10 cellular contexts compared by ENCODE assay signal in genomic region chr3:172203522-172204258, GRCh38.
DNase-seq lines count a peak whose midpoint lies in the region; ATAC-seq and TF ChIP-seq lines count a peak whose summit lies in the region.
"Had no signal": no experiment of that assay in that cellular context is flagged by ENCODE, and none has a peak within 500 bp of the region (broad histone marks: within the 10 kb centered on the region; RNA-seq: fewer than 3 reads in every experiment).

No MANE protein-coding gene starts in this region.

- H2AFZ ChIP-seq in smooth muscle cell (ENCODE audit: low read depth) (no peak overlapping the region), SK-N-SH (ENCODE audit: low read depth) (no peak overlapping the region)

- POLR2A ChIA-PET in SK-N-SH (lab: Yijun Ruan, JAX), result no interaction called here
- POLR2A ChIA-PET in activated CD8-positive, alpha-beta T cell treated with anti-CD3 and anti-CD28 coated beads for 36 hours (lab: Charles Lee), result no interaction called here

- H3K9me3 ChIP-seq in left lung, result no peaks in the 10 kb centered on the region
- H3K9me3 ChIP-seq in smooth muscle cell (replicated peaks; ENCODE audit: low read depth), result no peaks in the 10 kb centered on the region
- no peaks in the 10 kb centered on the region for H3K9me3 ChIP-seq in SK-N-SH

- H3K4me1 Mint-ChIP-seq in activated CD8-positive, alpha-beta T cell treated with anti-CD3 and anti-CD28 coated beads for 36 hours (ENCODE audit: low read depth), result no peaks in the 10 kb centered on the region

- TF ChIP-seq RAD21 in SK-N-SH (IDR thresholded peaks at IDR 0.05; ENCODE audit: low read length), result no peak

- H3K4me3 Mint-ChIP-seq in activated CD8-positive, alpha-beta T cell treated with anti-CD3 and anti-CD28 coated beads for 36 hours, result no peak overlapping the region
- H3K4me3 Mint-ChIP-seq: T-helper 1 cell treated with Interleukin-12 subunit alpha and Interleukin-12 subunit beta and Interleukin-4 antibody, amounts not matched to agents 30 μg/mL and 1 μg/mL, for 36 hours had no signal

- peak; percentile 74 for DNase-seq in NCI-H146 treated with DMSO at 0.1 percent for 48 hours (lab: John Stamatoyannopoulos, UW; ENCODE audit: unreplicated experiment)
- DNase-seq in brain microvascular endothelial cell, result no peak
- no peak for DNase-seq in left lung
- DNase-seq in smooth muscle cell (lab: John Stamatoyannopoulos, UW; ENCODE audit: unreplicated experiment), result no peak
- DNase-seq in SK-N-SH, result no peak
- DNase-seq in H4 (ENCODE audit: low spot score), result no peak
- DNase-seq in activated CD8-positive, alpha-beta T cell treated with anti-CD3 and anti-CD28 coated beads for 36 hours, result no peak
- DNase-seq: stimulated activated CD4-positive, alpha-beta T cell treated with anti-CD3 and anti-CD28 coated beads, Interleukin-12 subunit alpha, Interleukin-12 subunit beta, amount 100 ng/mL, for 4 hours had no signal

- no peaks in the 10 kb centered on the region for H3K27me3 Mint-ChIP-seq in activated CD8-positive, alpha-beta T cell treated with anti-CD3 and anti-CD28 coated beads for 36 hours

- no peaks in the 10 kb centered on the region for H3K9me2 ChIP-seq in SK-N-SH

- in situ Hi-C loops in brain microvascular endothelial cell (cut with HindIII; ENCODE audit: low pct_ligation_motif_present, low sequenced_read_pairs), result no loop called here

- TF ChIP-seq CTCF in brain microvascular endothelial cell (IDR thresholded peaks at IDR 0.05; ENCODE audit: low read depth, low read length, missing control alignments) (no peak), left lung (IDR thresholded peaks at IDR 0.05) (no peak), smooth muscle cell (IDR thresholded peaks at IDR 0.05; ENCODE audit: borderline replicate concordance, insufficient read depth, poor library complexity, severe bottlenecking) (no peak), SK-N-SH (IDR thresholded peaks at IDR 0.05) (no peak)
- no peak for TF ChIP-seq CTCF in activated CD8-positive, alpha-beta T cell treated with anti-CD3 and anti-CD28 coated beads for 36 hours (IDR thresholded peaks at IDR 0.05)

- H3K36me3 Mint-ChIP-seq in activated CD8-positive, alpha-beta T cell treated with anti-CD3 and anti-CD28 coated beads for 36 hours (ENCODE audit: low read depth), result peaks cover 13% of the 10 kb centered on the region

- ATAC-seq in left lung, result peak; percentile 71
- ATAC-seq in HG03097 (IDR thresholded peaks at IDR 0.05; ENCODE audit: low FRiP score, unreplicated experiment), result no peak
- no peak for ATAC-seq in activated CD8-positive, alpha-beta T cell treated with anti-CD3 and anti-CD28 coated beads for 36 hours

- CTCF ChIA-PET in SK-N-SH (lab: Yijun Ruan, JAX), result no interaction called here
- CTCF ChIA-PET in activated CD8-positive, alpha-beta T cell treated with anti-CD3 and anti-CD28 coated beads for 36 hours (lab: Charles Lee), result no interaction called here

- TF ChIP-seq EP300 in SK-N-SH (IDR thresholded peaks at IDR 0.05; ENCODE audit: borderline replicate concordance in 1 of 2, low read depth in 1 of 2, low read length in 1 of 2), result no peak

- peaks cover 2% of the 10 kb centered on the region for H3K36me3 ChIP-seq in brain microvascular endothelial cell (replicated peaks)
- H3K36me3 ChIP-seq in left lung, result no peaks in the 10 kb centered on the region
- H3K36me3 ChIP-seq in smooth muscle cell (ENCODE audit: low read depth), result no peaks in the 10 kb centered on the region
- peaks cover 0 to 3% of the 10 kb centered on the region in 2 experiments for H3K36me3 ChIP-seq in SK-N-SH (replicated peaks in 1 of 2; ENCODE audit: control insufficient read depth in 1 of 2, insufficient read depth in 2 of 2, low read length in 1 of 2)

- H3K27ac Mint-ChIP-seq in activated CD8-positive, alpha-beta T cell treated with anti-CD3 and anti-CD28 coated beads for 36 hours, result no peak overlapping the region
- H3K27ac Mint-ChIP-seq: T-helper 1 cell treated with Interleukin-12 subunit alpha and Interleukin-12 subunit beta and Interleukin-4 antibody, amounts not matched to agents 30 μg/mL and 1 μg/mL, for 36 hours had no signal

- H3K4me2 ChIP-seq in smooth muscle cell (peak overlapping the region; percentile 79), SK-N-SH (no peak overlapping the region)

- H3K4me1 ChIP-seq in left lung (peaks cover 35 to 68% of the 10 kb centered on the region in 2 donors), smooth muscle cell (ENCODE audit: low read depth) (peaks cover 41% of the 10 kb centered on the region), SK-N-SH (ENCODE audit: control insufficient read depth in 1 of 2, insufficient read depth in 2 of 2, low read depth in 1 of 2, low read length in 1 of 2) (peaks cover 4 to 20% of the 10 kb centered on the region in 2 experiments; a peak in 2 of 4 replicates)

- peak overlapping the region; percentile 94 for H3K9ac ChIP-seq in smooth muscle cell (ENCODE audit: low read depth)
- H3K9ac ChIP-seq in SK-N-SH, result no peak overlapping the region

- H3K4me3 ChIP-seq in brain microvascular endothelial cell (ENCODE audit: low read depth, low read length) (no peak overlapping the region), left lung (no peak overlapping the region), smooth muscle cell (peak overlapping the region; percentile 18), SK-N-SH (ENCODE audit: low read depth in 2 of 2, low read length in 1 of 2) (no peak overlapping the region)

- H3K27ac ChIP-seq in brain microvascular endothelial cell, result peak overlapping the region; percentile 94
- H3K27ac ChIP-seq in left lung, result peak overlapping the region; percentile 57 to 86
- peak overlapping the region; percentile 98 for H3K27ac ChIP-seq in smooth muscle cell (ENCODE audit: low read depth)
- no peak overlapping the region for H3K27ac ChIP-seq in SK-N-SH (ENCODE audit: low read depth in 2 of 2, low read length in 1 of 2)

- H3K79me2 ChIP-seq in smooth muscle cell (ENCODE audit: low read depth) (peaks cover 89% of the 10 kb centered on the region), SK-N-SH (ENCODE audit: insufficient read depth) (peaks cover 96% of the 10 kb centered on the region)

- no peaks in the 10 kb centered on the region for H3K27me3 ChIP-seq in brain microvascular endothelial cell (replicated peaks)
- H3K27me3 ChIP-seq in left lung, result no peaks in the 10 kb centered on the region
- no peaks in the 10 kb centered on the region for H3K27me3 ChIP-seq in smooth muscle cell (ENCODE audit: low read depth)
- no peaks in the 10 kb centered on the region for H3K27me3 ChIP-seq in SK-N-SH (ENCODE audit: insufficient read depth)

- 65% methylated on average over 9 of the region's 9 CpGs for WGBS in smooth muscle cell (ENCODE audit: low lambda C conversion rate)
- 83% methylated on average over 8 of the region's 9 CpGs for WGBS in SK-N-SH (ENCODE audit: low lambda C conversion rate)

- H4K20me1 ChIP-seq in smooth muscle cell (ENCODE audit: low read depth) (peaks cover 35% of the 10 kb centered on the region), SK-N-SH (ENCODE audit: insufficient read depth) (peaks cover 27% of the 10 kb centered on the region)

- peaks cover 50% of the 10 kb centered on the region for H3F3A ChIP-seq in smooth muscle cell (ENCODE audit: low read depth)
- peaks cover 9% of the 10 kb centered on the region for H3F3A ChIP-seq in SK-N-SH (replicated peaks; ENCODE audit: insufficient read depth)

- intact Hi-C loops in left lung (cut with DNase I), result no loop called here
- intact Hi-C loops in activated CD8-positive, alpha-beta T cell treated with anti-CD3 and anti-CD28 coated beads for 36 hours (cut with micrococcal nuclease), result no loop called here

- peaks cover 9% of the 10 kb centered on the region for H3K9me3 Mint-ChIP-seq in activated CD8-positive, alpha-beta T cell treated with anti-CD3 and anti-CD28 coated beads for 36 hours

TF ChIP-seq in SK-N-SH, 30 proteins besides CTCF, POLR2A, EP300 and RAD21 (continues in another document):
- TF ChIP-seq JUND (IDR thresholded peaks at IDR 0.05) (no peak), SIN3A (IDR thresholded peaks at IDR 0.05; ENCODE audit: borderline replicate concordance, low read depth, low read length) (no peak), PBX3 (IDR thresholded peaks at IDR 0.05) (no peak), ELF1 (IDR thresholded peaks at IDR 0.05) (no peak), GABPA (IDR thresholded peaks at IDR 0.05; ENCODE audit: low read depth) (no peak), MEF2A (IDR thresholded peaks at IDR 0.05; ENCODE audit: borderline replicate concordance, low read depth) (no peak), REST (IDR thresholded peaks at IDR 0.05; ENCODE audit: low read depth, low read length) (no peak), NRF1 (IDR thresholded peaks at IDR 0.05; ENCODE audit: low read depth, low read length) (no peak)

Comparison
In these comparisons a context has a peak if more than half of its experiments do, and no peak if none do; other contexts are left out.
1. H3K27ac ChIP-seq: peak in brain microvascular endothelial cell (single experiment), left lung (2 of 2) and smooth muscle cell (single experiment); none in SK-N-SH (0 of 2).